9 cellular contexts compared by ENCODE assay signal in genomic region chr17:16351831-16352230, GRCh38. TPM values are rescaled to one million over a fixed set of nuclear protein-coding genes. Genes with fewer than 3 reads are reported as not detected.
DNase-seq lines count a peak whose midpoint lies in the region; ATAC-seq and TF ChIP-seq lines count a peak whose summit lies in the region.
"Had no signal": no experiment of that assay in that cellular context is flagged by ENCODE, and none has a peak within 500 bp of the region (broad histone marks: within the 10 kb centered on the region; RNA-seq: fewer than 3 reads in every experiment).

No MANE protein-coding gene starts in this region.

- H3K9me3 ChIP-seq in ES-I3 (ENCODE audit: control insufficient read depth, insufficient read depth, low read length) (no peaks in the 10 kb centered on the region), Panc1 (ENCODE audit: control insufficient read depth, insufficient read depth, low read depth, low read length) (no peaks in the 10 kb centered on the region), psoas muscle (no peaks in the 10 kb centered on the region)

- intact Hi-C loops in Panc1 (cut with micrococcal nuclease; ENCODE audit: unreplicated experiment) (no loop called here), psoas muscle (cut with DNase I) (no loop called here)

- in situ Hi-C loops in Panc1 (cut with HindIII; ENCODE audit: low pct_unique_long_range_greater_than_20kb, low sequenced_read_pairs) = no loop called here

- no peak for TF ChIP-seq CTCF in Panc1 (IDR thresholded peaks at IDR 0.05)
- no peak for TF ChIP-seq CTCF in epithelial cell of proximal tubule (conservative IDR thresholded peaks at IDR 0.05; ENCODE audit: low read depth, low read length)
- TF ChIP-seq CTCF in psoas muscle (IDR thresholded peaks at IDR 0.05) = no peak

- WGBS in psoas muscle, 3 donors = 42 to 48% (median 43%) methylated on average over 10 of the region's 10 CpGs

- DNase-seq in Panc1 (ENCODE audit: low read depth, low spot score) (no peak), epithelial cell of proximal tubule (ENCODE audit: low read depth) (no peak), psoas muscle (no peak), NCI-H1930 (lab: John Stamatoyannopoulos, UW) (no peak), globus pallidus (ENCODE audit: low spot score) (no peak), SW 1271 (lab: John Stamatoyannopoulos, UW) (no peak)

- no TSS peak for BruUV-seq in Panc1 (replicated peaks; lab: Mats Ljungman, UMichigan)

- peak overlapping the region; percentile 97 for H3K9ac ChIP-seq in ES-I3 (ENCODE audit: low read depth, low read length)

- H3K27ac ChIP-seq in Panc1 (ENCODE audit: low read length) (peak overlapping the region; percentile 84), psoas muscle (no peak overlapping the region)
- H3K27ac ChIP-seq: epithelial cell of prostate had no signal

- CTCF ChIA-PET in Panc1 (lab: Charles Lee) = no interaction called here

- H3K27me3 ChIP-seq in Panc1 (ENCODE audit: control insufficient read depth, insufficient read depth, low read length) (no peaks in the 10 kb centered on the region), psoas muscle (ENCODE audit: insufficient read depth in 3 of 3, low read length in 2 of 3) (no peaks in the 10 kb centered on the region)

- ATAC-seq in Panc1 = no peak
- ATAC-seq in psoas muscle = no peak
- no peak for ATAC-seq in HG02884 (IDR thresholded peaks at IDR 0.05; ENCODE audit: unreplicated experiment)

- H3K36me3 ChIP-seq in ES-I3 (ENCODE audit: insufficient read depth, low read length) (no peaks in the 10 kb centered on the region; the same call in 1 of the 2 replicates), Panc1 (ENCODE audit: control insufficient read depth, insufficient read depth, low read length) (peaks cover 6% of the 10 kb centered on the region), psoas muscle (ENCODE audit: insufficient read depth in 1 of 2, low read depth in 1 of 2) (peaks cover 6 to 29% of the 10 kb centered on the region in 2 donors)

- H3K4me1 ChIP-seq in ES-I3 (ENCODE audit: insufficient read depth, low read length) (no peaks in the 10 kb centered on the region), Panc1 (ENCODE audit: control insufficient read depth, insufficient read depth, low read length) (peaks cover 6% of the 10 kb centered on the region; the same call in 1 of the 2 replicates), psoas muscle (peaks cover 11% of the 10 kb centered on the region)

- POLR2A ChIA-PET in Panc1 (lab: Charles Lee) = no interaction called here

- H3K4me3 ChIP-seq in Panc1 (ENCODE audit: low read depth in 2 of 2, low read length in 2 of 2) = peak overlapping the region; percentile 73 to 77
- H3K4me3 ChIP-seq in epithelial cell of proximal tubule (ENCODE audit: low read depth, low read length) = peak overlapping the region; percentile 47
- H3K4me3 ChIP-seq in psoas muscle = peak overlapping the region; percentile 91

RNA-seq across cellular contexts. Expression of gene CENPV, which starts 1.4 kb away (rescaled TPM):
- total RNA-seq in Panc1 (2021; ENCODE audit: unreplicated experiment) (64.6 TPM), epithelial cell of proximal tubule (91.3 and 144 TPM in 2 replicates), psoas muscle (10 to 100 TPM; 29.6 to 44.3 (median 34.1) TPM)
- polyA plus RNA-seq in Panc1 (2012; ENCODE audit: insufficient read length) = 43.9 TPM
- 10 to 100 TPM; 36.5 to 68.3 (median 42.6) TPM for polyA plus RNA-seq in psoas muscle

RNA-seq across cellular contexts. Expression of gene UBB, which starts 29.1 kb away (rescaled TPM):
- total RNA-seq in Panc1 (2021; ENCODE audit: unreplicated experiment) (1,654 TPM), epithelial cell of proximal tubule (1,348 and 1,532 TPM in 2 replicates), psoas muscle (1,000 to 10,000 TPM; 1,704 to 3,203 (median 2,212) TPM)
- polyA plus RNA-seq in Panc1 (2012; ENCODE audit: insufficient read length) = 2,068 TPM
- polyA plus RNA-seq in psoas muscle = 1,000 to 10,000 TPM in 2 of 3 donors, 100 to 1,000 TPM in 1; 700 to 1,893 (median 1,030) TPM
